Comparison of ENCODE assay signal across 1 cellular context in the genomic region with DNA sequence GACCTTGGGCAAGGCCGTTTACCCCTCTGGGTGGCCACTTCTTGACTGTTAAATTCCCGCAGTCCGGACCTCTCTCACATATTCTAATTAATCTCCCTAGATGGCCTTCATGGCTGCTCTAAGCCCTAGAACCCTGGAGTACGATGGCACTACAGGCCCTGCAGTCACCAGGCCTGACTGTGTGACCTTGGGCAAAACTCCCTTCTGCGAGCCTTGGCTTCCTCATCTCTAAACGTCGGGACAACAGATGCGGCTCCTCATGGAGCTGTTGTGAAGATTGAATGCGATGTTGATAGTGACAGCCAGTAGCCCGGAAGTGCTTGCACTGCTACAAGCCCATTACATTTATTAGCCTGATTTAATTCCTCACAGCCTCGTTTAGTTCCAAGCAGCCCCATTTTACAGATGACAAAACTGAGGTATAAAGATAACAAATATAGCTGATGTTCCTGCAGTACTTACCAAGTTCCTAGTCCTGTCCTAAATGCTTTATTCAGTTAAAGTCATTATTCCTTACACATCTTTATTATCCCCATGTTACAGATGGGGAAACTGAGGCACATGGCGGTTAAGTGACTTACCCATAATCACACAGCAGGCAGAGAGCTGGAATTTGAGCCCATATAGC.
TF ChIP-seq lines count a peak whose summit lies in the region.

No MANE protein-coding gene starts in this region.

TF ChIP-seq in HepG2, 621 proteins besides CTCF, POLR2A, EP300 and RAD21 (continued from another document):
- TF ChIP-seq FOXA1 (IDR thresholded peaks at IDR 0.05) (no peak), FOXA1 (CRISPR knock-in tag; IDR thresholded peaks at IDR 0.05) (no peak), ZNF629 (CRISPR knock-in tag; conservative IDR thresholded peaks at IDR 0.05) (peak; percentile 76)
TF ChIP-seq in HepG2: peak in this region for 1.
